ENCODE assay signal across 12 cellular contexts in genomic region chr17:27552467-27552779, GRCh38.
DNase-seq lines count a peak whose midpoint lies in the region; ATAC-seq and TF ChIP-seq lines count a peak whose summit lies in the region.
"Had no signal": no experiment of that assay in that cellular context is flagged by ENCODE, and none has a peak within 500 bp of the region (broad histone marks: within the 10 kb centered on the region; RNA-seq: fewer than 3 reads in every experiment).

No MANE protein-coding gene starts in this region.

- H3K36me3 Mint-ChIP-seq in Caco-2 (ENCODE audit: insufficient read depth, unreplicated experiment) = peaks cover 36% of the 10 kb centered on the region

- no peak overlapping the region for H3K9ac ChIP-seq in HUES48 (ENCODE audit: low read depth, low read length)
- no peak overlapping the region for H3K9ac ChIP-seq in mesendoderm (ENCODE audit: low read length)

- no peak overlapping the region for H3K4me2 ChIP-seq in mesendoderm (ENCODE audit: low read length)

- POLR2A ChIA-PET in Caco-2 (lab: Charles Lee) = no interaction called here

- DNase-seq in Caco-2 (peak; percentile 69 to 83), body of pancreas (peak in 2 of 4 donors; percentile 54 to 69), mesendoderm (peak; percentile 76), iPS-NIHi11 (ENCODE audit: low spot score) (no peak), SK-N-DZ (ENCODE audit: low spot score) (no peak)
- DNase-seq: activated T-cell treated with anti-CD3 and anti-CD28 coated beads, Interleukin-2, amount 50 U/mL, for 4 hours; NCI-H2227 treated with DMSO at 0.1 percent for 48 hours had no signal

- H3K9me3 ChIP-seq in Caco-2 (no peaks in the 10 kb centered on the region), HUES48 (ENCODE audit: control insufficient read depth, insufficient read depth, low read length) (no peaks in the 10 kb centered on the region), body of pancreas (no peaks in the 10 kb centered on the region)
- H3K9me3 ChIP-seq: neutrophil, uterus had no signal

- peaks cover 39% of the 10 kb centered on the region for H3K4me1 Mint-ChIP-seq in Caco-2 (ENCODE audit: low read depth, unreplicated experiment)

- no peak for TF ChIP-seq POLR2A in body of pancreas (IDR thresholded peaks at IDR 0.05)

- BruUV-seq in Caco-2 (replicated peaks; lab: Mats Ljungman, UMichigan) = TSS peak; percentile 41

- H3K4me1 ChIP-seq in Caco-2 (peaks cover 47% of the 10 kb centered on the region), HUES48 (ENCODE audit: control insufficient read depth, insufficient read depth, low read length) (no peaks in the 10 kb centered on the region), body of pancreas (peaks cover 81% of the 10 kb centered on the region), mesendoderm (ENCODE audit: control insufficient read depth, low read depth, low read length) (peaks cover 7% of the 10 kb centered on the region)
- H3K4me1 ChIP-seq: uterus had no signal

- ATAC-seq in body of pancreas (peak; percentile 46), GM19455 (IDR thresholded peaks at IDR 0.05; ENCODE audit: unreplicated experiment) (no peak), GM19328 (IDR thresholded peaks at IDR 0.05; ENCODE audit: unreplicated experiment) (no peak)

- H3K36me3 ChIP-seq in Caco-2 (ENCODE audit: control insufficient read depth, insufficient read depth, low read length) (peaks cover 9% of the 10 kb centered on the region; the same call in 1 of the 2 replicates), HUES48 (ENCODE audit: control insufficient read depth, insufficient read depth, low read length) (no peaks in the 10 kb centered on the region), body of pancreas (replicated peaks in 1 of 2; ENCODE audit: insufficient read depth in 1 of 2, low read depth in 2 of 2) (no peaks in the 10 kb centered on the region), mesendoderm (ENCODE audit: control insufficient read depth, insufficient read depth, low read length) (no peaks in the 10 kb centered on the region)
- H3K36me3 ChIP-seq: uterus had no signal

- H3K27ac Mint-ChIP-seq in Caco-2 (ENCODE audit: unreplicated experiment) = peak overlapping the region; percentile 86

- intact Hi-C loops in Caco-2 (cut with micrococcal nuclease; ENCODE audit: unreplicated experiment) (loop anchor here (1.0 to 5.0 kb wide), 5 partner anchors 17 to 100 kb away; no protein-coding TSS in a partner anchor), body of pancreas (cut with DNase I) (no loop called here)

- peaks cover 2% of the 10 kb centered on the region for H3K79me2 ChIP-seq in mesendoderm (ENCODE audit: control insufficient read depth, insufficient read depth, low read length)

- H3K23ac ChIP-seq in mesendoderm (ENCODE audit: low read length) = no peak overlapping the region

- H3K4me3 ChIP-seq in Caco-2 (ENCODE audit: low read depth, low read length) = no peak overlapping the region
- no peak overlapping the region for H3K4me3 ChIP-seq in HUES48 (ENCODE audit: low read depth, low read length)
- no peak overlapping the region for H3K4me3 ChIP-seq in body of pancreas
- no peak overlapping the region for H3K4me3 ChIP-seq in mesendoderm (ENCODE audit: low read length)
- H3K4me3 ChIP-seq: uterus had no signal

- no peak overlapping the region for H2BK120ac ChIP-seq in mesendoderm (ENCODE audit: low read depth, low read length)

- no peaks in the 10 kb centered on the region for H3K9me3 Mint-ChIP-seq in Caco-2 (ENCODE audit: unreplicated experiment)
- H3K9me3 Mint-ChIP-seq: activated T-cell treated with anti-CD3 and anti-CD28 coated beads, Interleukin-2, amount 50 U/mL, for 4 hours had no signal

- CTCF ChIA-PET in Caco-2 (lab: Charles Lee) = interaction anchor here (1.1 to 1.9 kb wide), 6 partner anchors 17 to 97 kb away, joined by 3 to 8 read pairs (median 4); partner anchors contain the start of gene KSR1

- TF ChIP-seq CTCF in Caco-2 (IDR thresholded peaks at IDR 0.05; ENCODE audit: insufficient read depth in 1 of 2, low read depth in 1 of 2, low read length in 1 of 2, severe bottlenecking in 1 of 2, unreplicated experiment in 1 of 2) (no peak), body of pancreas (IDR thresholded peaks at IDR 0.05) (peak in 1 of 7 experiments; percentile 8)

- no peak overlapping the region for H4K8ac ChIP-seq in mesendoderm (ENCODE audit: low read depth, low read length)

- H3K27me3 ChIP-seq in Caco-2 (replicated peaks; ENCODE audit: control insufficient read depth, insufficient read depth, low read length) (no peaks in the 10 kb centered on the region), HUES48 (ENCODE audit: control insufficient read depth, insufficient read depth, low read length) (no peaks in the 10 kb centered on the region), body of pancreas (no peaks in the 10 kb centered on the region), mesendoderm (ENCODE audit: insufficient read depth, low read length, poor library complexity) (no peaks in the 10 kb centered on the region)
- H3K27me3 ChIP-seq: neutrophil, uterus had no signal

- no peak overlapping the region for H4K5ac ChIP-seq in mesendoderm (ENCODE audit: low read length)

- no peak overlapping the region for H3K56ac ChIP-seq in mesendoderm (ENCODE audit: low read length)

- WGBS in body of pancreas, 2 donors = 10 to 50% methylated on average over 1 of the region's 1 CpG
- WGBS in mesendoderm (ENCODE audit: extremely low coverage, insufficient coverage, low lambda C conversion rate) = no CpG with 5 or more reads among the region's 1 CpG

- peak overlapping the region; percentile 18 for H3K4me3 Mint-ChIP-seq in Caco-2 (ENCODE audit: unreplicated experiment)
- H3K4me3 Mint-ChIP-seq: activated T-cell treated with anti-CD3 and anti-CD28 coated beads, Interleukin-2, amount 50 U/mL, for 4 hours had no signal

- no peak overlapping the region for H2BK15ac ChIP-seq in mesendoderm (replicated peaks; ENCODE audit: low read depth)

- peaks cover 11% of the 10 kb centered on the region for H3K79me1 ChIP-seq in mesendoderm (ENCODE audit: low read length)

- H2AK5ac ChIP-seq in mesendoderm (ENCODE audit: low read length) = no peak overlapping the region

- H2BK5ac ChIP-seq in mesendoderm (ENCODE audit: low read length) = no peak overlapping the region

- H3K18ac ChIP-seq in mesendoderm (ENCODE audit: low read length) = peak overlapping the region; percentile 33

- H3K27ac ChIP-seq in HUES48 (ENCODE audit: low read depth, low read length) = peak overlapping the region; percentile 48
- peak overlapping the region; percentile 66 to 97 (median 92) for H3K27ac ChIP-seq in body of pancreas
- H3K27ac ChIP-seq in mesendoderm (ENCODE audit: low read depth, low read length) = peak overlapping the region; percentile 11
- H3K27ac ChIP-seq: neutrophil, uterus had no signal

- no peak overlapping the region for H3K4ac ChIP-seq in mesendoderm (ENCODE audit: low read depth, low read length)

- H3K27me3 Mint-ChIP-seq in Caco-2 (ENCODE audit: insufficient read depth, unreplicated experiment) = no peaks in the 10 kb centered on the region

Comparison
In these comparisons a context has a peak if more than half of its experiments do, and no peak if none do; other contexts are left out.
1. DNase-seq: peak in Caco-2 (2 of 2) and mesendoderm (single experiment); none in iPS-NIHi11 (single experiment) and SK-N-DZ (single experiment).
2. H3K27ac ChIP-seq: peak in every context shown above with its lines; median percentile 92 in body of pancreas; 48 in HUES48; 11 in mesendoderm.